In genomic region chr9:128898382-128898781, GRCh38 we compare ENCODE assay signal across 1 cellular context.
A peak's percentile ranks its signal among the peaks of the same experiment; 100 is the strongest.
TF ChIP-seq lines count a peak whose summit lies in the region.

No MANE protein-coding gene starts in this region.

TF ChIP-seq in HepG2, 621 proteins besides CTCF, POLR2A, EP300 and RAD21:
- TF ChIP-seq ZNF687 (CRISPR knock-in tag; IDR thresholded peaks at IDR 0.05) = peak; percentile 31; the same call in 1 of the 2 replicates
- TF ChIP-seq AKAP8 (CRISPR knock-in tag; IDR thresholded peaks at IDR 0.05) = no peak
- no peak for TF ChIP-seq MAFK (conservative IDR thresholded peaks at IDR 0.05 in 1 of 2, IDR thresholded peaks at IDR 0.05 in 1 of 2; ENCODE audit: low read length in 2 of 2)
TF ChIP-seq in HepG2: peak in this region for 1.
